Comparison of ENCODE assay signal across 28 cellular contexts in genomic region chr9:135785013-135785575, GRCh38.
"Had no signal": no experiment of that assay in that cellular context is flagged by ENCODE, and none has a peak within 500 bp of the region (broad histone marks: within the 10 kb centered on the region; RNA-seq: fewer than 3 reads in every experiment).

No MANE protein-coding gene starts in this region.

- H3K4me1 Mint-ChIP-seq: activated B cell treated with CpG ODN at 0.5 μM for 24 hours; activated T-helper 17 cell treated with anti-CD3 and anti-CD28 coated beads, Interleukin-2, amount 50 U/mL, for 72 hours had no signal

- ATAC-seq: activated CD4-positive, CD25-positive, alpha-beta regulatory T cell treated with anti-CD3 and anti-CD28 coated beads, Interleukin-2, amount 50 U/mL, for 24 hours; activated CD8-positive, alpha-beta T cell treated with anti-CD3 and anti-CD28 coated beads for 36 hours; activated T-cell treated with anti-CD3 and anti-CD28 coated beads, Interleukin-2, amount 50 U/mL, for 4 hours; activated T-helper 17 cell treated with anti-CD3 and anti-CD28 coated beads, Interleukin-2, amount 50 U/mL, for 72 hours; effector memory CD8-positive, alpha-beta T cell; gastroesophageal sphincter; T-helper 17 cell had no signal

- H3K36me3 ChIP-seq: brain microvascular endothelial cell, esophagus squamous epithelium, gastroesophageal sphincter, WERI-Rb-1 had no signal

- H3K9me3 ChIP-seq: esophagus squamous epithelium, gastroesophageal sphincter had no signal

- H3K36me3 Mint-ChIP-seq: activated naive CD8-positive, alpha-beta T cell had no signal

- H3K4me1 ChIP-seq: esophagus squamous epithelium, gastroesophageal sphincter had no signal

- H3K27ac Mint-ChIP-seq: activated B cell treated with CpG ODN at 0.5 μM for 24 hours; activated CD8-positive, alpha-beta T cell treated with anti-CD3 and anti-CD28 coated beads for 36 hours; activated naive CD8-positive, alpha-beta T cell; activated T-helper 17 cell treated with anti-CD3 and anti-CD28 coated beads, Interleukin-2, amount 50 U/mL, for 72 hours; effector memory CD8-positive, alpha-beta T cell; T-helper 17 cell; T-helper 2 cell treated with Interferon-gamma antibody and Interleukin-4, amounts not matched to agents 5 μg/mL and 100 μg/mL, for 36 hours had no signal

- H3K27me3 ChIP-seq: brain microvascular endothelial cell had no signal

- H3K9me3 Mint-ChIP-seq: activated B cell treated with CpG ODN at 0.5 μM for 24 hours; activated CD8-positive, alpha-beta T cell treated with anti-CD3 and anti-CD28 coated beads for 36 hours; activated T-cell treated with anti-CD3 and anti-CD28 coated beads, Interleukin-2, amount 50 U/mL, for 4 hours; activated T-helper 17 cell treated with anti-CD3 and anti-CD28 coated beads, Interleukin-2, amount 50 U/mL, for 72 hours; effector memory CD8-positive, alpha-beta T cell; T-helper 2 cell treated with Interferon-gamma antibody and Interleukin-4, amounts not matched to agents 5 μg/mL and 100 μg/mL, for 36 hours had no signal

- H3K27me3 Mint-ChIP-seq: activated B cell treated with CpG ODN at 0.5 μM for 24 hours; activated CD8-positive, alpha-beta T cell treated with anti-CD3 and anti-CD28 coated beads for 36 hours; activated naive CD8-positive, alpha-beta T cell; activated T-helper 17 cell treated with anti-CD3 and anti-CD28 coated beads, Interleukin-2, amount 50 U/mL, for 72 hours had no signal

- DNase-seq: activated B cell treated with CpG ODN at 0.5 μM for 24 hours; activated CD4-positive, alpha-beta T cell treated with anti-CD3 and anti-CD28 coated beads for 48 hours; activated CD4-positive, alpha-beta T cell treated with anti-CD3 and anti-CD28 coated beads, Interleukin-2, amount 50 U/mL, for 1 hour; activated CD4-positive, alpha-beta T cell treated with anti-CD3 and anti-CD28 coated beads, Interleukin-2, amount 50 U/mL, for 48 hours; activated CD8-positive, alpha-beta memory T cell treated with anti-CD3 and anti-CD28 coated beads for 24 hours; activated CD8-positive, alpha-beta T cell treated with anti-CD3 and anti-CD28 coated beads for 36 hours; activated effector memory CD4-positive, alpha-beta T cell treated with Interleukin-2 at 50 U/mL for 16 hours; activated gamma-delta T cell treated with Interleukin-2 at 50 U/mL for 16 hours; activated naive CD4-positive, alpha-beta T cell treated with anti-CD3 and anti-CD28 coated beads, Interleukin-2, amount 50 U/mL, for 16 hours; activated naive CD4-positive, alpha-beta T cell treated with Interleukin-2 at 50 U/mL for 16 hours; activated T-cell treated with anti-CD3 and anti-CD28 coated beads, Interleukin-2, amount 50 U/mL, for 4 hours; brain microvascular endothelial cell; cortex of kidney; dermis blood vessel endothelial cell; effector CD4-positive, alpha-beta T cell; effector memory CD8-positive, alpha-beta T cell; erythroblast; esophagus squamous epithelium; foreskin melanocyte; T-helper 1 cell; T-helper 17 cell; T1000; WERI-Rb-1 had no signal

- H3K4me3 ChIP-seq: esophagus squamous epithelium, gastroesophageal sphincter had no signal

- H3K27ac ChIP-seq: brain microvascular endothelial cell, esophagus squamous epithelium, gastroesophageal sphincter, WERI-Rb-1 had no signal

- H3K4me3 Mint-ChIP-seq: activated B cell treated with CpG ODN at 0.5 μM for 24 hours; activated CD8-positive, alpha-beta T cell treated with anti-CD3 and anti-CD28 coated beads for 36 hours; activated naive CD8-positive, alpha-beta T cell; activated T-cell treated with anti-CD3 and anti-CD28 coated beads, Interleukin-2, amount 50 U/mL, for 4 hours; activated T-helper 17 cell treated with anti-CD3 and anti-CD28 coated beads, Interleukin-2, amount 50 U/mL, for 72 hours; effector memory CD8-positive, alpha-beta T cell; T-helper 17 cell; T-helper 2 cell treated with Interferon-gamma antibody and Interleukin-4, amounts not matched to agents 5 μg/mL and 100 μg/mL, for 36 hours had no signal
